ENCODE assay signal across 1 cellular context in genomic region chr1:61079898-61080336, GRCh38.
TF ChIP-seq lines count a peak whose summit lies in the region.

No MANE protein-coding gene starts in this region.

TF ChIP-seq in K562, 482 proteins besides CTCF, POLR2A, EP300 and RAD21 (continued from another document):
- peak; percentile 41; the same call in 1 of the 2 replicates for TF ChIP-seq ZNF592 (IDR thresholded peaks at IDR 0.05)
- 0 out of 2 replicates have a peak, but pooled peaks have one; percentile 67 for TF ChIP-seq ZNF766 (CRISPR knock-in tag; conservative IDR thresholded peaks at IDR 0.05)
